ENCODE assay signal across 23 cellular contexts in genomic region chr15:51833782-51834181, GRCh38. TPM values are rescaled to one million over a fixed set of nuclear protein-coding genes. Genes with fewer than 3 reads are reported as not detected.
DNase-seq lines count a peak whose midpoint lies in the region; ATAC-seq and TF ChIP-seq lines count a peak whose summit lies in the region.
"Had no signal": no experiment of that assay in that cellular context is flagged by ENCODE, and none has a peak within 500 bp of the region (broad histone marks: within the 10 kb centered on the region; RNA-seq: fewer than 3 reads in every experiment).

No MANE protein-coding gene starts in this region.

- H3K4me1 ChIP-seq in skeletal muscle satellite cell (ENCODE audit: control insufficient read depth, insufficient read depth, low read length): peaks cover 51% of the 10 kb centered on the region

- H3K9me3 Mint-ChIP-seq in activated naive CD4-positive, alpha-beta T cell treated with anti-CD3 and anti-CD28 coated beads, Interleukin-2, amount 50 U/mL, for 72 hours: no peaks in the 10 kb centered on the region
- H3K9me3 Mint-ChIP-seq in HFFc6: no peaks in the 10 kb centered on the region
- no peaks in the 10 kb centered on the region for H3K9me3 Mint-ChIP-seq in activated T-helper 17 cell treated with anti-CD3 and anti-CD28 coated beads, Interleukin-2, amount 50 U/mL, for 72 hours
- H3K9me3 Mint-ChIP-seq: activated B cell treated with CpG ODN at 0.5 μM for 24 hours; activated naive CD4-positive, alpha-beta T cell treated with anti-CD3 and anti-CD28 coated beads, Interleukin-2, amount 10 ng/mL, durations not matched to agents 7 days and 5 days had no signal

- peak overlapping the region; percentile 53 for H3K4me2 ChIP-seq in skeletal muscle satellite cell (ENCODE audit: low read length)

- no peaks in the 10 kb centered on the region for H3K27me3 Mint-ChIP-seq in HFFc6 (ENCODE audit: insufficient read depth)
- no peaks in the 10 kb centered on the region for H3K27me3 Mint-ChIP-seq in activated T-helper 17 cell treated with anti-CD3 and anti-CD28 coated beads, Interleukin-2, amount 50 U/mL, for 72 hours
- H3K27me3 Mint-ChIP-seq: activated B cell treated with CpG ODN at 0.5 μM for 24 hours had no signal

- no peak overlapping the region for H3K9ac ChIP-seq in skeletal muscle satellite cell (ENCODE audit: low read depth, low read length)

- H3K9me3 ChIP-seq in skeletal muscle satellite cell (replicated peaks; ENCODE audit: low read length): no peaks in the 10 kb centered on the region
- H3K9me3 ChIP-seq: gastrocnemius medialis, stomach, tibial nerve had no signal

- no peak for TF ChIP-seq CTCF in HFFc6 (IDR thresholded peaks at IDR 0.05)

- peak; percentile 13 to 47 for ATAC-seq in activated naive CD4-positive, alpha-beta T cell treated with anti-CD3 and anti-CD28 coated beads, Interleukin-2, amount 50 U/mL, for 72 hours
- ATAC-seq in activated T-helper 17 cell treated with anti-CD3 and anti-CD28 coated beads, Interleukin-2, amount 50 U/mL, for 72 hours (replicated peaks): peak; percentile 71
- ATAC-seq: gastrocnemius medialis, HCT116 had no signal

- no peak overlapping the region for H3K4me3 ChIP-seq in skeletal muscle satellite cell (ENCODE audit: low read length)
- H3K4me3 ChIP-seq: gastrocnemius medialis, lung, stomach, tibial nerve had no signal

- peaks cover 11% of the 10 kb centered on the region in 2 donors for H3K36me3 Mint-ChIP-seq in activated naive CD4-positive, alpha-beta T cell treated with anti-CD3 and anti-CD28 coated beads, Interleukin-2, amount 50 U/mL, for 72 hours
- peaks cover 15% of the 10 kb centered on the region for H3K36me3 Mint-ChIP-seq in HFFc6 (ENCODE audit: low read depth)
- H3K36me3 Mint-ChIP-seq in activated T-helper 17 cell treated with anti-CD3 and anti-CD28 coated beads, Interleukin-2, amount 50 U/mL, for 72 hours (ENCODE audit: low read depth): peaks cover 62% of the 10 kb centered on the region

- H3K4me3 Mint-ChIP-seq in HFFc6: peak overlapping the region; percentile 97
- peak overlapping the region; percentile 95 for H3K4me3 Mint-ChIP-seq in activated T-helper 17 cell treated with anti-CD3 and anti-CD28 coated beads, Interleukin-2, amount 50 U/mL, for 72 hours
- H3K4me3 Mint-ChIP-seq: activated B cell treated with CpG ODN at 0.5 μM for 24 hours; activated naive CD4-positive, alpha-beta T cell treated with anti-CD3 and anti-CD28 coated beads, Interleukin-2, amount 10 ng/mL, durations not matched to agents 7 days and 5 days had no signal

- H3K27ac Mint-ChIP-seq in activated naive CD4-positive, alpha-beta T cell treated with anti-CD3 and anti-CD28 coated beads, Interleukin-2, amount 50 U/mL, for 72 hours: no peak overlapping the region
- H3K27ac Mint-ChIP-seq in HFFc6: peak overlapping the region; percentile 42
- peak overlapping the region; percentile 86 for H3K27ac Mint-ChIP-seq in activated T-helper 17 cell treated with anti-CD3 and anti-CD28 coated beads, Interleukin-2, amount 50 U/mL, for 72 hours
- H3K27ac Mint-ChIP-seq: activated B cell treated with CpG ODN at 0.5 μM for 24 hours; activated naive CD4-positive, alpha-beta T cell treated with anti-CD3 and anti-CD28 coated beads, Interleukin-2, amount 10 ng/mL, durations not matched to agents 7 days and 5 days had no signal

- H3K4me1 Mint-ChIP-seq in HFFc6 (ENCODE audit: low read depth): peaks cover 88% of the 10 kb centered on the region
- H3K4me1 Mint-ChIP-seq in activated T-helper 17 cell treated with anti-CD3 and anti-CD28 coated beads, Interleukin-2, amount 50 U/mL, for 72 hours: peaks cover 61% of the 10 kb centered on the region

- no peaks in the 10 kb centered on the region for H3K27me3 ChIP-seq in skeletal muscle satellite cell (ENCODE audit: control insufficient read depth, insufficient read depth, low read length)
- H3K27me3 ChIP-seq: gastrocnemius medialis, stomach, tibial nerve had no signal

- DNase-seq in activated naive CD4-positive, alpha-beta T cell treated with anti-CD3 and anti-CD28 coated beads, Interleukin-2, amount 50 U/mL, for 72 hours (ENCODE audit: low spot score in 2 of 2): no peak
- DNase-seq in activated naive CD4-positive, alpha-beta T cell (lab: John Stamatoyannopoulos, UW): no peak
- DNase-seq in HFFc6 (no peak), NCI-H1048 (lab: John Stamatoyannopoulos, UW) (no peak), NCI-H82 (lab: John Stamatoyannopoulos, UW) (no peak), cortex of kidney (lab: John Stamatoyannopoulos, UW) (no peak)
- DNase-seq: activated B cell treated with CpG ODN at 0.5 μM for 24 hours; activated naive CD4-positive, alpha-beta T cell treated with anti-CD3 and anti-CD28 coated beads, Interleukin-2, amount 10 ng/mL, durations not matched to agents 7 days and 5 days; DMS53; effector CD4-positive, alpha-beta T cell; gastrocnemius medialis; kidney glomerular epithelial cell; NCI-H1694; NCI-H2171; NCI-H524 treated with DMSO at 0.1 percent for 48 hours; nucleus accumbens; stimulated activated CD4-positive, alpha-beta T cell treated with anti-CD3 and anti-CD28 coated beads, Interleukin-4, amount 100 ng/mL, for 24 hours; stomach had no signal

- H3K36me3 ChIP-seq in skeletal muscle satellite cell (ENCODE audit: insufficient read depth, low read length): no peaks in the 10 kb centered on the region
- H3K36me3 ChIP-seq: gastrocnemius medialis, stomach, tibial nerve had no signal

RNA-seq across cellular contexts. Expression of gene TMOD3, which starts 4.3 kb away (rescaled TPM):
- 10 to 100 TPM; 53.9 to 56.3 TPM for total RNA-seq in activated naive CD4-positive, alpha-beta T cell treated with anti-CD3 and anti-CD28 coated beads, Interleukin-2, amount 50 U/mL, for 72 hours
- 10 to 100 TPM; 56.4 to 68.8 (median 59.9) TPM for total RNA-seq in HFFc6 (2021; fragmentation: NEBNext Ultra II Directional; extraction: Animal tissue kit (Norgen Biotek cat#: 25700))
- 10 to 100 TPM; 64.5 to 76.9 TPM for total RNA-seq in activated T-helper 17 cell treated with anti-CD3 and anti-CD28 coated beads, Interleukin-2, amount 50 U/mL, for 72 hours
- total RNA-seq in skeletal muscle satellite cell (2012; rRNA removed): 47.4 and 49.4 TPM in 2 replicates

Comparison
In these comparisons a context has a peak if more than half of its experiments do, and no peak if none do; other contexts are left out.
1. H3K27ac Mint-ChIP-seq: peak in HFFc6 (single experiment) and activated T-helper 17 cell treated with anti-CD3 and anti-CD28 coated beads, Interleukin-2, amount 50 U/mL, for 72 hours (single experiment); none in activated naive CD4-positive, alpha-beta T cell treated with anti-CD3 and anti-CD28 coated beads, Interleukin-2, amount 50 U/mL, for 72 hours (0 of 2).